ENCODE assay signal across 2 cellular contexts in genomic region chr16:57945740-57946138, GRCh38.
A peak's percentile ranks its signal among the peaks of the same experiment; 100 is the strongest.
TF ChIP-seq lines count a peak whose summit lies in the region.

No MANE protein-coding gene starts in this region.

TF ChIP-seq in IMR-90, 13 proteins besides CTCF, POLR2A, EP300 and RAD21:
- TF ChIP-seq CEBPB (IDR thresholded peaks at IDR 0.05; ENCODE audit: low read depth, low read length) (peak; percentile 61), ELK1 (IDR thresholded peaks at IDR 0.05; ENCODE audit: borderline replicate concordance, low read depth, low read length) (no peak)

TF ChIP-seq in K562, 482 proteins besides CTCF, POLR2A, EP300 and RAD21:
- TF ChIP-seq TFAM (CRISPR knock-in tag; conservative IDR thresholded peaks at IDR 0.05), result no peak
- peak; percentile 40 for TF ChIP-seq CEBPG (CRISPR knock-in tag; IDR thresholded peaks at IDR 0.05)
- TF ChIP-seq CEBPG (tag; conservative IDR thresholded peaks at IDR 0.05 in 1 of 2, IDR thresholded peaks at IDR 0.05 in 1 of 2), result peak; percentile 26 to 60; a peak in 1 of 4 replicates
- 0 out of 2 replicates have a peak, but pooled peaks have one; percentile 33 for TF ChIP-seq IRF9 (tag; IDR thresholded peaks at IDR 0.05)
- peak; percentile 91 for TF ChIP-seq CEBPB (tag; IDR thresholded peaks at IDR 0.05)
- no peak for TF ChIP-seq MTF1 (CRISPR knock-in tag; IDR thresholded peaks at IDR 0.05; ENCODE audit: borderline replicate concordance)
- no peak for TF ChIP-seq BCOR (IDR thresholded peaks at IDR 0.05)
- TF ChIP-seq YY1 (IDR thresholded peaks at IDR 0.05; ENCODE audit: borderline replicate concordance in 1 of 3, control insufficient read depth in 1 of 3, extremely low read depth in 1 of 3, insufficient read depth in 3 of 3, insufficient read length in 1 of 3, insufficient replicate concordance in 2 of 3, low read depth in 1 of 3, low read length in 2 of 3), result peak in 1 of 3 experiments; percentile 15
